Comparison of ENCODE assay signal across 8 cellular contexts in the genomic region with DNA sequence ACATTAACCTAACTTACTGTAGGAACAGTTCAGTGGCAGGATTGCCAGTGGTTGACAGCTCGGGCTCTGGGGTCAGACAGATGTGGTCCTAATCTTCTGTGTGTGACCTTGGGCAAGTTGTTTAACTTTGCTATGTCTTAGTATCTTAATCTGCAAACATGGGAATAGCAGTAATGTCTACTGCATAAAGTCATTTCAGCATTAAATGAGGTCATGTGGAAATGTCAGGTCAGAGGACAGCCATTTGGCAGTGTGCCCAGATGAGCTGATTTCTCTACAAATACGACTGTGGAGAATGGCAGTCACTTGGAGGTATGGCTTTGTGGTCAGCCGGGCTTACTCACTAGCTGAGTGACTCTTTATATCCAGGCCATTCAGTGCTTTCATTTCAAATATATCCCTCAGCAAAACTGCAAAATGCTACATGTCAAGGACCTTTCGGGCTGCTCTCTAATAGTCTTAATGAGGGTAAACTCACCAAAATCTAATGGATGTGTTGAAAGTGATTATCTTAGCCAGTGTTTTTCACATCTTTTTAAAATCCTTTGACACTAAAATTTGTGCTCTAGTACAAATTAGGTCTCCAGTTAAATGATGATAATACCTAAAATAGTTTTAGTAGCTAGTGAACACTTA.
DNase-seq lines count a peak whose midpoint lies in the region; ATAC-seq and TF ChIP-seq lines count a peak whose summit lies in the region.

No MANE protein-coding gene starts in this region.

- no peak overlapping the region for H3K27ac Mint-ChIP-seq in activated CD4-positive, alpha-beta memory T cell treated with anti-CD3 and anti-CD28 coated beads, Interleukin-2, amount 10 ng/mL, durations not matched to agents 7 days and 5 days
- no peak overlapping the region for H3K27ac Mint-ChIP-seq in Caco-2 (ENCODE audit: unreplicated experiment)

- DNase-seq in NCI-H82 (lab: John Stamatoyannopoulos, UW) (peak; percentile 49), NCI-H82 treated with DMSO at 0.1 percent for 48 hours (lab: John Stamatoyannopoulos, UW; ENCODE audit: unreplicated experiment) (no peak), NCI-H146 treated with DMSO at 0.1 percent for 48 hours (lab: John Stamatoyannopoulos, UW; ENCODE audit: unreplicated experiment) (peak; percentile 92), fibroblast of lung (ENCODE audit: low read depth in 2 of 2) (peak; percentile 97), sigmoid colon (peak; percentile 82), Caco-2 (no peak)
- DNase-seq in activated CD4-positive, alpha-beta memory T cell treated with anti-CD3 and anti-CD28 coated beads, Interleukin-2, amount 10 ng/mL, durations not matched to agents 7 days and 5 days = peak; percentile 60

- no peak overlapping the region for H3K9ac ChIP-seq in fibroblast of lung (ENCODE audit: insufficient read depth, low read length)

- CTCF ChIA-PET in activated CD4-positive, alpha-beta memory T cell treated with anti-CD3 and anti-CD28 coated beads, Interleukin-2, amount 10 ng/mL, durations not matched to agents 7 days and 5 days (lab: Charles Lee) = interaction anchor here (0.6 to 11.4 kb wide), 8 partner anchors 22 to 212 kb away, joined by 3 to 198 read pairs (median 4); no protein-coding TSS in a partner anchor
- CTCF ChIA-PET in Caco-2 (lab: Charles Lee) = no interaction called here

- H3K4me1 ChIP-seq in fibroblast of lung (ENCODE audit: control insufficient read depth, extremely low read depth, insufficient read depth, low read length) (peaks cover 7% of the 10 kb centered on the region), sigmoid colon (peaks cover 0 to 22% (median 13%) of the 10 kb centered on the region in 4 donors), Caco-2 (no peaks in the 10 kb centered on the region)

- H3K36me3 ChIP-seq in fibroblast of lung (ENCODE audit: control insufficient read depth, insufficient read depth, low read length) (no peaks in the 10 kb centered on the region), sigmoid colon (no peaks in the 10 kb centered on the region), Caco-2 (ENCODE audit: control insufficient read depth, insufficient read depth, low read length) (no peaks in the 10 kb centered on the region)

- H3K36me3 Mint-ChIP-seq in activated CD4-positive, alpha-beta memory T cell treated with anti-CD3 and anti-CD28 coated beads, Interleukin-2, amount 10 ng/mL, durations not matched to agents 7 days and 5 days (ENCODE audit: low read depth) = no peaks in the 10 kb centered on the region
- H3K36me3 Mint-ChIP-seq in Caco-2 (ENCODE audit: insufficient read depth, unreplicated experiment) = peaks cover 6% of the 10 kb centered on the region

- no peaks in the 10 kb centered on the region for H3K9me3 ChIP-seq in fibroblast of lung (ENCODE audit: control insufficient read depth, insufficient read depth, low read depth, low read length)
- no peaks in the 10 kb centered on the region for H3K9me3 ChIP-seq in sigmoid colon
- H3K9me3 ChIP-seq in Caco-2 = no peaks in the 10 kb centered on the region

- H3K4me3 Mint-ChIP-seq in activated CD4-positive, alpha-beta memory T cell treated with anti-CD3 and anti-CD28 coated beads, Interleukin-2, amount 10 ng/mL, durations not matched to agents 7 days and 5 days = no peak overlapping the region
- no peak overlapping the region for H3K4me3 Mint-ChIP-seq in Caco-2 (ENCODE audit: unreplicated experiment)

- H4K20me1 ChIP-seq in fibroblast of lung (ENCODE audit: control insufficient read depth, extremely low read depth, insufficient read depth, low read length) = no peaks in the 10 kb centered on the region

- H3K79me2 ChIP-seq in fibroblast of lung (ENCODE audit: control insufficient read depth, insufficient read depth, low read length) = no peaks in the 10 kb centered on the region

- H2AFZ ChIP-seq in fibroblast of lung (ENCODE audit: low read length) = no peak overlapping the region

- H3K27me3 Mint-ChIP-seq in activated CD4-positive, alpha-beta memory T cell treated with anti-CD3 and anti-CD28 coated beads, Interleukin-2, amount 10 ng/mL, durations not matched to agents 7 days and 5 days = no peaks in the 10 kb centered on the region
- no peaks in the 10 kb centered on the region for H3K27me3 Mint-ChIP-seq in Caco-2 (ENCODE audit: insufficient read depth, unreplicated experiment)

- no TSS peak for BruUV-seq in Caco-2 (replicated peaks; lab: Mats Ljungman, UMichigan)

- no peak for TF ChIP-seq EP300 in sigmoid colon (IDR thresholded peaks at IDR 0.05)

- H3K4me1 Mint-ChIP-seq in activated CD4-positive, alpha-beta memory T cell treated with anti-CD3 and anti-CD28 coated beads, Interleukin-2, amount 10 ng/mL, durations not matched to agents 7 days and 5 days = peaks cover 7% of the 10 kb centered on the region
- H3K4me1 Mint-ChIP-seq in Caco-2 (ENCODE audit: low read depth, unreplicated experiment) = no peaks in the 10 kb centered on the region

- TF ChIP-seq POLR2A in sigmoid colon (IDR thresholded peaks at IDR 0.05) = no peak

- peak overlapping the region; percentile 9 for H3K4me2 ChIP-seq in fibroblast of lung (ENCODE audit: extremely low read depth, insufficient read depth, low read length)

- TF ChIP-seq CTCF in fibroblast of lung (conservative IDR thresholded peaks at IDR 0.05 in 1 of 2, IDR thresholded peaks at IDR 0.05 in 1 of 2; ENCODE audit: low read depth in 1 of 2, low read length in 2 of 2) (no peak), sigmoid colon (IDR thresholded peaks at IDR 0.05) (no peak), Caco-2 (IDR thresholded peaks at IDR 0.05; ENCODE audit: insufficient read depth in 1 of 2, low read depth in 1 of 2, low read length in 1 of 2, severe bottlenecking in 1 of 2, unreplicated experiment in 1 of 2) (no peak)

- H3K27ac ChIP-seq in fibroblast of lung (ENCODE audit: insufficient read depth, low read length) (peak overlapping the region; percentile 72), sigmoid colon (no peak overlapping the region)

- no peaks in the 10 kb centered on the region for H3K27me3 ChIP-seq in fibroblast of lung (ENCODE audit: control insufficient read depth, insufficient read depth, low read length)
- no peaks in the 10 kb centered on the region for H3K27me3 ChIP-seq in sigmoid colon
- no peaks in the 10 kb centered on the region for H3K27me3 ChIP-seq in Caco-2 (replicated peaks; ENCODE audit: control insufficient read depth, insufficient read depth, low read length)

- no peaks in the 10 kb centered on the region for H3K9me3 Mint-ChIP-seq in activated CD4-positive, alpha-beta memory T cell treated with anti-CD3 and anti-CD28 coated beads, Interleukin-2, amount 10 ng/mL, durations not matched to agents 7 days and 5 days
- no peaks in the 10 kb centered on the region for H3K9me3 Mint-ChIP-seq in Caco-2 (ENCODE audit: unreplicated experiment)

- peak; percentile 60 for ATAC-seq in HG02763 (IDR thresholded peaks at IDR 0.05; ENCODE audit: unreplicated experiment)

- intact Hi-C loops in sigmoid colon (cut with DNase I) = no loop called here
- intact Hi-C loops in Caco-2 (cut with micrococcal nuclease; ENCODE audit: unreplicated experiment) = loop anchor here (5.0 kb wide), 1 partner anchor 312 kb away; no protein-coding TSS in a partner anchor

- H3K4me3 ChIP-seq in fibroblast of lung (replicated peaks in 1 of 4; ENCODE audit: control extremely low read depth in 1 of 4, insufficient read depth in 1 of 4, low read depth in 3 of 4, low read length in 4 of 4) (no peak overlapping the region), sigmoid colon (no peak overlapping the region), Caco-2 (ENCODE audit: low read depth, low read length) (no peak overlapping the region)

- WGBS in sigmoid colon, 2 donors = 34 to 47% methylated on average over 4 of the region's 4 CpGs

- POLR2A ChIA-PET in activated CD4-positive, alpha-beta memory T cell treated with anti-CD3 and anti-CD28 coated beads, Interleukin-2, amount 10 ng/mL, durations not matched to agents 7 days and 5 days (lab: Charles Lee) = no interaction called here
- POLR2A ChIA-PET in Caco-2 (lab: Charles Lee) = no interaction called here

Comparison
In these comparisons a context has a peak if more than half of its experiments do, and no peak if none do; other contexts are left out.
1. DNase-seq: peak in NCI-H82 (single experiment), NCI-H146 treated with DMSO at 0.1 percent for 48 hours (single experiment), activated CD4-positive, alpha-beta memory T cell treated with anti-CD3 and anti-CD28 coated beads, Interleukin-2, amount 10 ng/mL, durations not matched to agents 7 days and 5 days (single experiment), fibroblast of lung (2 of 2) and sigmoid colon (single experiment); none in NCI-H82 treated with DMSO at 0.1 percent for 48 hours (single experiment) and Caco-2 (0 of 2).